In genomic region chr17:6643460-6644125, GRCh38 we compare ENCODE assay signal across 11 cellular contexts. TPM values are rescaled to one million over a fixed set of nuclear protein-coding genes. Genes with fewer than 3 reads are reported as not detected.
A peak's percentile ranks its signal among the peaks of the same experiment; 100 is the strongest.
DNase-seq lines count a peak whose midpoint lies in the region; ATAC-seq and TF ChIP-seq lines count a peak whose summit lies in the region.
"Had no signal": no experiment of that assay in that cellular context is flagged by ENCODE, and none has a peak within 500 bp of the region (broad histone marks: within the 10 kb centered on the region; RNA-seq: fewer than 3 reads in every experiment).

No MANE protein-coding gene starts in this region.

- ATAC-seq in CD4-positive, alpha-beta T cell (ENCODE audit: poor library complexity), result no peak
- ATAC-seq in natural killer cell treated with Interleukin-12 subunit alpha and Interleukin-12 subunit beta and Interleukin-15 and Interleukin-18, amount 100 ng/mL, for 72 hours, result no peak
- ATAC-seq in HG03175 (IDR thresholded peaks at IDR 0.05; ENCODE audit: unreplicated experiment) (no peak), GM19452 (IDR thresholded peaks at IDR 0.05; ENCODE audit: unreplicated experiment) (no peak)
- ATAC-seq: gastroesophageal sphincter; stimulated activated memory B cell treated with anti-CD40 and anti-IgM and Interleukin-4, amounts not matched to agents 10 μg/mL and 1 μg/mL and 100 μg/mL, for 72 hours had no signal

- H3K4me3 Mint-ChIP-seq in CD4-positive, alpha-beta T cell, result peak overlapping the region; percentile 99
- H3K4me3 Mint-ChIP-seq in HFFc6, result no peak overlapping the region; the same call in 1 of the 2 replicates
- H3K4me3 Mint-ChIP-seq in natural killer cell treated with Interleukin-12 subunit alpha and Interleukin-12 subunit beta and Interleukin-15 and Interleukin-18, amount 100 ng/mL, for 72 hours, result peak overlapping the region; percentile 93
- H3K4me3 Mint-ChIP-seq: stimulated activated memory B cell treated with anti-CD40 and anti-IgM and Interleukin-4, amounts not matched to agents 10 μg/mL and 1 μg/mL and 100 μg/mL, for 72 hours had no signal

- intact Hi-C loops in CD4-positive, alpha-beta T cell (cut with DNase I, micrococcal nuclease), result loop anchor here (5.0 to 10.0 kb wide), 3 partner anchors 171 to 1219 kb away; partner anchors contain the start of genes DERL2 (in 1 of the 2), MIS12 (in 1 of the 2) and RPAIN (in 1 of the 2)

- H3K4me1 Mint-ChIP-seq in CD4-positive, alpha-beta T cell (ENCODE audit: low read depth), result peaks cover 91% of the 10 kb centered on the region
- peaks cover 57% of the 10 kb centered on the region for H3K4me1 Mint-ChIP-seq in HFFc6 (ENCODE audit: low read depth)
- peaks cover 47 to 59% of the 10 kb centered on the region in 2 donors for H3K4me1 Mint-ChIP-seq in natural killer cell treated with Interleukin-12 subunit alpha and Interleukin-12 subunit beta and Interleukin-15 and Interleukin-18, amount 100 ng/mL, for 72 hours (ENCODE audit: low read depth in 2 of 2)

- H3K27me3 ChIP-seq in CD4-positive, alpha-beta T cell (ENCODE audit: control insufficient read depth, insufficient read depth, low read length), result no peaks in the 10 kb centered on the region
- H3K27me3 ChIP-seq: gastroesophageal sphincter had no signal

- peaks cover 76% of the 10 kb centered on the region for H3K36me3 Mint-ChIP-seq in CD4-positive, alpha-beta T cell (ENCODE audit: low read depth)
- peaks cover 30% of the 10 kb centered on the region for H3K36me3 Mint-ChIP-seq in HFFc6 (ENCODE audit: low read depth)
- H3K36me3 Mint-ChIP-seq in natural killer cell treated with Interleukin-12 subunit alpha and Interleukin-12 subunit beta and Interleukin-15 and Interleukin-18, amount 100 ng/mL, for 72 hours, result peaks cover 30% of the 10 kb centered on the region

- no peak overlapping the region for H3K4me3 ChIP-seq in astrocyte of the cerebellum (ENCODE audit: low read depth, low read length)
- H3K4me3 ChIP-seq: gastroesophageal sphincter had no signal

- no peaks in the 10 kb centered on the region for H3K9me3 Mint-ChIP-seq in CD4-positive, alpha-beta T cell
- H3K9me3 Mint-ChIP-seq in HFFc6, result no peaks in the 10 kb centered on the region
- no peaks in the 10 kb centered on the region for H3K9me3 Mint-ChIP-seq in natural killer cell treated with Interleukin-12 subunit alpha and Interleukin-12 subunit beta and Interleukin-15 and Interleukin-18, amount 100 ng/mL, for 72 hours
- H3K9me3 Mint-ChIP-seq: stimulated activated memory B cell treated with anti-CD40 and anti-IgM and Interleukin-4, amounts not matched to agents 10 μg/mL and 1 μg/mL and 100 μg/mL, for 72 hours had no signal

- no peaks in the 10 kb centered on the region for H3K9me3 ChIP-seq in CD4-positive, alpha-beta T cell (ENCODE audit: control insufficient read depth, low read length)
- H3K9me3 ChIP-seq: gastroesophageal sphincter had no signal

- no peaks in the 10 kb centered on the region for H3K27me3 Mint-ChIP-seq in CD4-positive, alpha-beta T cell
- H3K27me3 Mint-ChIP-seq in HFFc6 (ENCODE audit: insufficient read depth), result peaks cover 8% of the 10 kb centered on the region
- H3K27me3 Mint-ChIP-seq in natural killer cell treated with Interleukin-12 subunit alpha and Interleukin-12 subunit beta and Interleukin-15 and Interleukin-18, amount 100 ng/mL, for 72 hours, result no peaks in the 10 kb centered on the region
- H3K27me3 Mint-ChIP-seq: stimulated activated memory B cell treated with anti-CD40 and anti-IgM and Interleukin-4, amounts not matched to agents 10 μg/mL and 1 μg/mL and 100 μg/mL, for 72 hours had no signal

- peak overlapping the region; percentile 95 for H3K27ac Mint-ChIP-seq in CD4-positive, alpha-beta T cell
- H3K27ac Mint-ChIP-seq in HFFc6, result peak overlapping the region; percentile 46; the same call in 1 of the 2 replicates
- peak overlapping the region; percentile 75 to 96 for H3K27ac Mint-ChIP-seq in natural killer cell treated with Interleukin-12 subunit alpha and Interleukin-12 subunit beta and Interleukin-15 and Interleukin-18, amount 100 ng/mL, for 72 hours
- H3K27ac Mint-ChIP-seq: stimulated activated memory B cell treated with anti-CD40 and anti-IgM and Interleukin-4, amounts not matched to agents 10 μg/mL and 1 μg/mL and 100 μg/mL, for 72 hours had no signal

- POLR2A ChIA-PET in CD4-positive, alpha-beta T cell (lab: Charles Lee), result no interaction called here

- DNase-seq in CD4-positive, alpha-beta T cell, result no peak
- DNase-seq in HFFc6, result no peak
- DNase-seq in astrocyte of the cerebellum (ENCODE audit: low read depth), result peak; percentile 80
- no peak for DNase-seq in natural killer cell treated with Interleukin-12 subunit alpha and Interleukin-12 subunit beta and Interleukin-15 and Interleukin-18, amount 100 ng/mL, for 72 hours (ENCODE audit: low spot score)
- no peak for DNase-seq in ureter (ENCODE audit: low spot score)
- DNase-seq: DMS 273 treated with DMSO at 0.1 percent for 48 hours, kidney glomerular epithelial cell had no signal

- in situ Hi-C loops in astrocyte of the cerebellum (cut with HindIII; ENCODE audit: low sequenced_read_pairs), result no loop called here

- no peak for TF ChIP-seq CTCF in CD4-positive, alpha-beta T cell (IDR thresholded peaks at IDR 0.05)
- TF ChIP-seq CTCF in HFFc6 (IDR thresholded peaks at IDR 0.05) (no peak), astrocyte of the cerebellum (IDR thresholded peaks at IDR 0.05; ENCODE audit: low read depth, low read length, missing control alignments) (no peak)

- no peak overlapping the region for H3K27ac ChIP-seq in CD4-positive, alpha-beta T cell (ENCODE audit: low read depth, low read length)
- H3K27ac ChIP-seq: gastroesophageal sphincter had no signal

- CTCF ChIA-PET in CD4-positive, alpha-beta T cell (lab: Charles Lee), result no interaction called here

RNA-seq across cellular contexts. Expression of gene TXNDC17, which starts 2.7 kb away (rescaled TPM):
- total RNA-seq in CD4-positive, alpha-beta T cell, result 10 to 100 TPM; 13.2 to 17.7 TPM
- 100 to 1,000 TPM; 115 to 154 (median 139) TPM for total RNA-seq in HFFc6 (2021; fragmentation: NEBNext Ultra II Directional; extraction: Animal tissue kit (Norgen Biotek cat#: 25700))
- 100 to 1,000 TPM in 1 of 2 donors, 10 to 100 TPM in 1; 75.9 to 106 TPM for total RNA-seq in natural killer cell treated with Interleukin-12 subunit alpha and Interleukin-12 subunit beta and Interleukin-15 and Interleukin-18, amount 100 ng/mL, for 72 hours
- total RNA-seq in ureter, result 89.4 TPM

RNA-seq across cellular contexts. Expression of gene KIAA0753, which starts 3.1 kb away (rescaled TPM):
- total RNA-seq in CD4-positive, alpha-beta T cell, result 10 to 100 TPM in 1 of 2 experiments, 1 to 10 TPM in 1; 8.9 to 11.7 TPM
- 10 to 100 TPM; 15.1 to 17.8 (median 16.4) TPM for total RNA-seq in HFFc6 (2021; fragmentation: NEBNext Ultra II Directional; extraction: Animal tissue kit (Norgen Biotek cat#: 25700))
- total RNA-seq in natural killer cell treated with Interleukin-12 subunit alpha and Interleukin-12 subunit beta and Interleukin-15 and Interleukin-18, amount 100 ng/mL, for 72 hours, result 10 to 100 TPM; 16.0 to 29.7 TPM
- 42.1 TPM for total RNA-seq in ureter

RNA-seq across cellular contexts. Expression of gene MED31, which starts 7.8 kb away (rescaled TPM):
- total RNA-seq in CD4-positive, alpha-beta T cell, result 10 to 100 TPM; 31.4 to 32.0 TPM
- total RNA-seq in HFFc6 (2021; fragmentation: NEBNext Ultra II Directional; extraction: Animal tissue kit (Norgen Biotek cat#: 25700)), result 10 to 100 TPM; 19.5 to 23.9 (median 20.0) TPM
- 10 to 100 TPM; 17.3 to 25.3 TPM for total RNA-seq in natural killer cell treated with Interleukin-12 subunit alpha and Interleukin-12 subunit beta and Interleukin-15 and Interleukin-18, amount 100 ng/mL, for 72 hours
- total RNA-seq in ureter, result 23.9 TPM

RNA-seq across cellular contexts. Expression of gene C17orf100, which starts 8.0 kb away (rescaled TPM):
- under 1 TPM; 0.69 to 0.70 TPM for total RNA-seq in CD4-positive, alpha-beta T cell
- 1 to 10 TPM; 1.0 to 1.7 (median 1.3) TPM for total RNA-seq in HFFc6 (2021; fragmentation: NEBNext Ultra II Directional; extraction: Animal tissue kit (Norgen Biotek cat#: 25700))
- 1 to 10 TPM; 1.0 to 1.5 TPM for total RNA-seq in natural killer cell treated with Interleukin-12 subunit alpha and Interleukin-12 subunit beta and Interleukin-15 and Interleukin-18, amount 100 ng/mL, for 72 hours
- total RNA-seq in ureter, result 1.8 TPM
